Comparison of ENCODE assay signal across 31 cellular contexts in the genomic region with DNA sequence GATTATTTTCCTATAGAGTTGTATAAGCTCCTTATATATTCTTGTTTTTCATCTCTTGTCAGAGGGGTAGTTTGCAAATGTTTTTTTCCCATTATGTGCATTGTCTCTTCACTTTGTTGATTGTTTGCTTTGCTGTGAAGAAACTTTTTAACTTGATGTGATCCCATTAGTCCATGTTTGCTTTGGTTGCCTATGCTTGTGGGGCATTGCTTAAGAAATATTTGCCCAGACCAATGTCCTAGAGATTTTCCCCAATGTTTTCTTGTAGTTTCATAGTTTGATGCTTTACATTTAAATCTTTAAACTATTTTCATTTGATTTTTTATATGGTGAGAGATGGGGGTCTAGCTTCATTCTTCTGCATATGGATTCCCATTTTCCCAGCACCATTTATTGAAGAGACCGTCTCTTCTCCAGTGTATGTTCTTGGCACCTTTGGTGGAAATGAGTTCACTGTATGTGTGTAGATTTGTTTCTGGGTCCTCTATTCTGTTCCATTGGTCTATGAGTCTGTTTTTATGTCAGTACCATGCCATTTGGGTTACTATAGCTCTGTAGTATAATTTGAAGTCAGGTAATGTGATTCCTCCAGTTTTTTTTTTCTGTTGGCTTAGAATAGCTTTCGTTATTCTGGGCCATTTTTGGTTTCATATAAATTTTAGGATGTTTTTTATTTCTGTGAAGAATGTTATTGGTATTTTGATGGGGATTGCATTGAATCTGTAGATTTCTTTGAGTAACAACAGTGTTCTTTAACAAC.
"Had no signal": no experiment of that assay in that cellular context is flagged by ENCODE, and none has a peak within 500 bp of the region (broad histone marks: within the 10 kb centered on the region; RNA-seq: fewer than 3 reads in every experiment).

No MANE protein-coding gene starts in this region.

- H3K9me3 ChIP-seq: neutrophil, pancreas, prostate gland, spleen, suprapubic skin, testis, tibial artery, upper lobe of left lung, vagina had no signal

- H3K4me1 Mint-ChIP-seq: stimulated activated naive CD8-positive, alpha-beta T cell treated with anti-CD3 and anti-CD28 coated beads, Interleukin-15, amount 100 ng/mL, for 72 hours had no signal

- H3K4me1 ChIP-seq: prostate gland, tibial artery had no signal

- H3K4me3 ChIP-seq: pancreas, prostate gland, right atrium auricular region, skin epidermis, smooth muscle cell, spleen, suprapubic skin, testis, tibial artery, upper lobe of left lung, vagina had no signal

- ATAC-seq: naive thymus-derived CD8-positive, alpha-beta T cell; natural killer cell treated with Interleukin-12 subunit alpha and Interleukin-12 subunit beta and Interleukin-15 and Interleukin-18, amount 100 ng/mL, for 72 hours; pancreas; sciatic nerve; stimulated activated memory B cell treated with anti-CD40 and anti-IgM and Interleukin-4, amounts not matched to agents 10 μg/mL and 1 μg/mL and 100 μg/mL, for 72 hours; stimulated activated naive CD8-positive, alpha-beta T cell treated with anti-CD3 and anti-CD28 coated beads, Interleukin-15, amount 100 ng/mL, for 72 hours; stimulated activated naive CD8-positive, alpha-beta T cell treated with anti-CD3 and anti-CD28 coated beads, Interleukin-15, Interleukin-2, amounts not matched to agents 100 U/mL and 50 U/mL, for 24 hours had no signal

- H3K4me3 Mint-ChIP-seq: naive thymus-derived CD8-positive, alpha-beta T cell; natural killer cell treated with Interleukin-12 subunit alpha and Interleukin-12 subunit beta and Interleukin-15 and Interleukin-18, amount 100 ng/mL, for 72 hours; nephron progenitor cell; neural crest cell; stimulated activated memory B cell treated with anti-CD40 and anti-IgM and Interleukin-4, amounts not matched to agents 10 μg/mL and 1 μg/mL and 100 μg/mL, for 72 hours; stimulated activated naive CD8-positive, alpha-beta T cell treated with anti-CD3 and anti-CD28 coated beads, Interleukin-15, amount 100 ng/mL, for 72 hours had no signal

- DNase-seq: naive B cell; naive thymus-derived CD8-positive, alpha-beta T cell; nephron progenitor cell; nucleus accumbens; pancreas; retina; spleen; stimulated activated CD4-positive, alpha-beta T cell treated with anti-CD3 and anti-CD28 coated beads, Interleukin-12 subunit alpha, Interleukin-12 subunit beta, amount 100 ng/mL, for 4 hours; stimulated activated CD4-positive, alpha-beta T cell treated with anti-CD3 and anti-CD28 coated beads, Interleukin-1b, Interleukin-23, amount 100 ng/mL, for 48 hours; stimulated activated CD4-positive, alpha-beta T cell treated with anti-CD3 and anti-CD28 coated beads, Interleukin-4, amount 100 ng/mL, for 1 hour; stimulated activated CD4-positive, alpha-beta T cell treated with anti-CD3 and anti-CD28 coated beads, Interleukin-4, amount 100 ng/mL, for 4 hours; stimulated activated CD8-positive, alpha-beta memory T cell treated with anti-CD3 and anti-CD28 coated beads, Interleukin-4, amount 100 ng/mL, for 48 hours; stimulated activated naive CD4-positive, alpha-beta T cell; stimulated activated naive CD8-positive, alpha-beta T cell treated with anti-CD3 and anti-CD28 coated beads, Interleukin-15, amount 100 ng/mL, for 72 hours; stimulated activated naive CD8-positive, alpha-beta T cell treated with anti-CD3 and anti-CD28 coated beads, Interleukin-15, Interleukin-2, amounts not matched to agents 100 U/mL and 50 U/mL, for 24 hours; substantia nigra; testis; tibial artery; trophoblast cell; upper lobe of left lung had no signal

- H3K27ac ChIP-seq: neutrophil, pancreas, prostate gland, suprapubic skin, testis, tibial artery, upper lobe of left lung, vagina had no signal

- H3K27me3 ChIP-seq: neutrophil, pancreas, right atrium auricular region, spleen, suprapubic skin, testis, upper lobe of left lung, vagina had no signal

- H3K9me3 Mint-ChIP-seq: natural killer cell treated with Interleukin-12 subunit alpha and Interleukin-12 subunit beta and Interleukin-15 and Interleukin-18, amount 100 ng/mL, for 72 hours; stimulated activated naive CD8-positive, alpha-beta T cell treated with anti-CD3 and anti-CD28 coated beads, Interleukin-15, amount 100 ng/mL, for 72 hours had no signal

- H3K27me3 Mint-ChIP-seq: naive B cell; stimulated activated memory B cell treated with anti-CD40 and anti-IgM and Interleukin-4, amounts not matched to agents 10 μg/mL and 1 μg/mL and 100 μg/mL, for 72 hours had no signal

- H3K36me3 Mint-ChIP-seq: naive B cell; naive thymus-derived CD8-positive, alpha-beta T cell; natural killer cell treated with Interleukin-12 subunit alpha and Interleukin-12 subunit beta and Interleukin-15 and Interleukin-18, amount 100 ng/mL, for 72 hours; stimulated activated memory B cell treated with anti-CD40 and anti-IgM and Interleukin-4, amounts not matched to agents 10 μg/mL and 1 μg/mL and 100 μg/mL, for 72 hours had no signal

- H3K27ac Mint-ChIP-seq: naive thymus-derived CD8-positive, alpha-beta T cell; natural killer cell treated with Interleukin-12 subunit alpha and Interleukin-12 subunit beta and Interleukin-15 and Interleukin-18, amount 100 ng/mL, for 72 hours; nephron progenitor cell; stimulated activated memory B cell treated with anti-CD40 and anti-IgM and Interleukin-4, amounts not matched to agents 10 μg/mL and 1 μg/mL and 100 μg/mL, for 72 hours; stimulated activated naive CD8-positive, alpha-beta T cell treated with anti-CD3 and anti-CD28 coated beads, Interleukin-15, amount 100 ng/mL, for 72 hours had no signal

- H3K36me3 ChIP-seq: neutrophil, pancreas, prostate gland, right atrium auricular region, spleen, suprapubic skin, tibial artery, upper lobe of left lung, vagina had no signal
